Comparison of ENCODE assay signal across 8 cellular contexts in genomic region chr19:12399901-12400617, GRCh38. TPM values are rescaled to one million over a fixed set of nuclear protein-coding genes. Genes with fewer than 3 reads are reported as not detected.
DNase-seq lines count a peak whose midpoint lies in the region; ATAC-seq and TF ChIP-seq lines count a peak whose summit lies in the region.
"Not testable (repeated sequence)": the region's sequence is repeated elsewhere in the genome, so short reads cannot be mapped to it uniquely, and the experiment has no call there.

No MANE protein-coding gene starts in this region.

- ATAC-seq in GM21515 (IDR thresholded peaks at IDR 0.05; ENCODE audit: unreplicated experiment) (peak; percentile 37), HG03520 (IDR thresholded peaks at IDR 0.05; ENCODE audit: unreplicated experiment) (peak; percentile 31), naive B cell (ENCODE audit: low read depth in 2 of 2) (peak; percentile 45 to 51)
- peak; percentile 31 to 55 for ATAC-seq in activated naive CD4-positive, alpha-beta T cell treated with anti-CD3 and anti-CD28 coated beads, Interleukin-2, amount 50 U/mL, for 72 hours
- ATAC-seq in gastroesophageal sphincter = not testable (repeated sequence)
- ATAC-seq in stimulated activated memory B cell treated with anti-CD40 and anti-IgM and Interleukin-4, amounts not matched to agents 10 μg/mL and 1 μg/mL and 100 μg/mL, for 72 hours = peak; percentile 67

- not testable (repeated sequence) for H3K9me3 ChIP-seq in gastroesophageal sphincter

- TF ChIP-seq CTCF in RWPE1 (conservative IDR thresholded peaks at IDR 0.05; ENCODE audit: low read depth); gastroesophageal sphincter (IDR thresholded peaks at IDR 0.05): not testable (repeated sequence)

- H3K4me3 Mint-ChIP-seq in naive B cell = peak overlapping the region; percentile 93 to 98 (median 96)
- H3K4me3 Mint-ChIP-seq in stimulated activated memory B cell treated with anti-CD40 and anti-IgM and Interleukin-4, amounts not matched to agents 10 μg/mL and 1 μg/mL and 100 μg/mL, for 72 hours = peak overlapping the region; percentile 98

- not testable (repeated sequence) for H3K27me3 ChIP-seq in gastroesophageal sphincter

- H3K27ac ChIP-seq in RWPE1 = peak overlapping the region; percentile 94
- H3K27ac ChIP-seq in gastroesophageal sphincter = peak overlapping the region; percentile 68 to 91 (median 89)

- H3K27ac Mint-ChIP-seq in activated naive CD4-positive, alpha-beta T cell treated with anti-CD3 and anti-CD28 coated beads, Interleukin-2, amount 50 U/mL, for 72 hours = peak overlapping the region in 1 of 2 donors; percentile 85
- H3K27ac Mint-ChIP-seq in naive B cell = peak overlapping the region; percentile 18 to 82 (median 76)
- H3K27ac Mint-ChIP-seq in stimulated activated memory B cell treated with anti-CD40 and anti-IgM and Interleukin-4, amounts not matched to agents 10 μg/mL and 1 μg/mL and 100 μg/mL, for 72 hours = peak overlapping the region; percentile 87

- not testable (repeated sequence) for TF ChIP-seq POLR2A in gastroesophageal sphincter (IDR thresholded peaks at IDR 0.05)

- CTCF ChIA-PET in RWPE1 (lab: Yijun Ruan, JAX) = not testable (repeated sequence)

- not testable (repeated sequence) for H3K27me3 Mint-ChIP-seq in naive B cell; stimulated activated memory B cell treated with anti-CD40 and anti-IgM and Interleukin-4, amounts not matched to agents 10 μg/mL and 1 μg/mL and 100 μg/mL, for 72 hours

- H3K36me3 ChIP-seq in gastroesophageal sphincter = not testable (repeated sequence)

- in situ Hi-C loops in Caki2 (cut with HindIII; ENCODE audit: low pct_unique_long_range_greater_than_20kb, low sequenced_read_pairs) = not testable (repeated sequence)

- H3K9me3 Mint-ChIP-seq in activated naive CD4-positive, alpha-beta T cell treated with anti-CD3 and anti-CD28 coated beads, Interleukin-2, amount 50 U/mL, for 72 hours = peaks cover 4 to 23% of the 10 kb centered on the region in 2 donors
- H3K9me3 Mint-ChIP-seq in naive B cell; stimulated activated memory B cell treated with anti-CD40 and anti-IgM and Interleukin-4, amounts not matched to agents 10 μg/mL and 1 μg/mL and 100 μg/mL, for 72 hours: not testable (repeated sequence)

- DNase-seq in Caki2 (ENCODE audit: low read depth) (peak; percentile 70), naive B cell (peak; percentile 16)
- not testable (repeated sequence) for DNase-seq in RWPE1 (ENCODE audit: low spot score)
- DNase-seq in activated naive CD4-positive, alpha-beta T cell treated with anti-CD3 and anti-CD28 coated beads, Interleukin-2, amount 50 U/mL, for 72 hours (ENCODE audit: low spot score in 2 of 2) = peak; percentile 6 to 74

- peaks cover 19 to 38% (median 31%) of the 10 kb centered on the region in 3 donors for H3K4me1 Mint-ChIP-seq in naive B cell
- peaks cover 41% of the 10 kb centered on the region for H3K4me1 Mint-ChIP-seq in stimulated activated memory B cell treated with anti-CD40 and anti-IgM and Interleukin-4, amounts not matched to agents 10 μg/mL and 1 μg/mL and 100 μg/mL, for 72 hours

- not testable (repeated sequence) for TF ChIP-seq EP300 in gastroesophageal sphincter (IDR thresholded peaks at IDR 0.05)

- POLR2A ChIA-PET in RWPE1 (lab: Yijun Ruan, JAX; ENCODE audit: low non-redundant PET) = not testable (repeated sequence)

- WGBS in gastroesophageal sphincter (ENCODE audit: low coverage in 1 of 2), 2 donors = 0% methylated on average over 2 to 13 of the region's 23 CpGs

- peaks cover 0 to 15% (median 3%) of the 10 kb centered on the region in 3 donors for H3K4me1 ChIP-seq in gastroesophageal sphincter

- peaks cover 14 to 34% of the 10 kb centered on the region in 2 donors for H3K36me3 Mint-ChIP-seq in activated naive CD4-positive, alpha-beta T cell treated with anti-CD3 and anti-CD28 coated beads, Interleukin-2, amount 50 U/mL, for 72 hours
- not testable (repeated sequence) for H3K36me3 Mint-ChIP-seq in naive B cell
- H3K36me3 Mint-ChIP-seq in stimulated activated memory B cell treated with anti-CD40 and anti-IgM and Interleukin-4, amounts not matched to agents 10 μg/mL and 1 μg/mL and 100 μg/mL, for 72 hours = peaks cover 21% of the 10 kb centered on the region

- peak overlapping the region; percentile 85 to 94 for H3K4me3 ChIP-seq in gastroesophageal sphincter

RNA-seq across cellular contexts. Expression of gene ZNF799, which starts 1.0 kb away (rescaled TPM):
- 4.8 and 6.8 TPM in 2 replicates for total RNA-seq in Caki2 (2014; rRNA removed; shearing (Covaris generic); ENCODE audit: low replicate concordance)
- 1 to 10 TPM; 3.6 to 6.2 TPM for total RNA-seq in activated naive CD4-positive, alpha-beta T cell treated with anti-CD3 and anti-CD28 coated beads, Interleukin-2, amount 50 U/mL, for 72 hours
- total RNA-seq in gastroesophageal sphincter = 1 to 10 TPM; 3.9 to 7.8 (median 4.7) TPM
- polyA plus RNA-seq in naive B cell (ENCODE audit: low read depth in 6 of 6) = 1 to 10 TPM; 2.0 to 9.5 (median 5.9) TPM

RNA-seq across cellular contexts. Expression of gene ZNF442, which starts 34.6 kb away (rescaled TPM):
- total RNA-seq in Caki2 (2014; rRNA removed; shearing (Covaris generic); ENCODE audit: low replicate concordance) = 0.84 TPM in 2 replicates
- total RNA-seq in activated naive CD4-positive, alpha-beta T cell treated with anti-CD3 and anti-CD28 coated beads, Interleukin-2, amount 50 U/mL, for 72 hours = 1 to 10 TPM in 1 of 2 donors, under 1 TPM in 1; 0.47 to 5.2 TPM
- total RNA-seq in gastroesophageal sphincter = 1 to 10 TPM; 2.3 to 6.7 (median 4.8) TPM
- polyA plus RNA-seq in naive B cell (ENCODE audit: low read depth in 6 of 6) = 1 to 10 TPM in 5 of 6 donors, not detected in 1; 1.7 to 2.5 (median 2.1) TPM

RNA-seq across cellular contexts. Expression of gene ZNF443, which starts 40.8 kb away (rescaled TPM):
- 8.7 and 17.2 TPM in 2 replicates for total RNA-seq in Caki2 (2014; rRNA removed; shearing (Covaris generic); ENCODE audit: low replicate concordance)
- 10 to 100 TPM in 1 of 2 donors, 1 to 10 TPM in 1; 3.6 to 11.6 TPM for total RNA-seq in activated naive CD4-positive, alpha-beta T cell treated with anti-CD3 and anti-CD28 coated beads, Interleukin-2, amount 50 U/mL, for 72 hours
- total RNA-seq in gastroesophageal sphincter = 1 to 10 TPM; 3.1 to 9.2 (median 5.2) TPM
- 1 to 10 TPM; 1.4 to 4.3 (median 3.1) TPM for polyA plus RNA-seq in naive B cell (ENCODE audit: low read depth in 6 of 6)
